Comparison of ENCODE assay signal across 17 cellular contexts in genomic region chr17:78803161-78803845, GRCh38. TPM values are rescaled to one million over a fixed set of nuclear protein-coding genes. Genes with fewer than 3 reads are reported as not detected.
A peak's percentile ranks its signal among the peaks of the same experiment; 100 is the strongest.
DNase-seq lines count a peak whose midpoint lies in the region; ATAC-seq, FAIRE-seq and TF ChIP-seq lines count a peak whose summit lies in the region.
"Had no signal": no experiment of that assay in that cellular context is flagged by ENCODE, and none has a peak within 500 bp of the region (broad histone marks: within the 10 kb centered on the region; RNA-seq: fewer than 3 reads in every experiment).

No MANE protein-coding gene starts in this region.

- CTCF ChIA-PET in activated CD4-positive, alpha-beta memory T cell treated with anti-CD3 and anti-CD28 coated beads, Interleukin-2, amount 10 ng/mL, durations not matched to agents 7 days and 5 days (lab: Charles Lee) = interaction anchor here (2.5 kb wide), 1 partner anchor 94 kb away, joined by 10 read pairs; no protein-coding TSS in a partner anchor

- no peak for TF ChIP-seq CTCF in adrenal gland (IDR thresholded peaks at IDR 0.05)

- H3K9me3 Mint-ChIP-seq in activated CD4-positive, alpha-beta memory T cell treated with anti-CD3 and anti-CD28 coated beads, Interleukin-2, amount 10 ng/mL, durations not matched to agents 7 days and 5 days = no peaks in the 10 kb centered on the region
- H3K9me3 Mint-ChIP-seq: mesothelial cell of epicardium had no signal

- no peaks in the 10 kb centered on the region for H3K27me3 ChIP-seq in adrenal gland

- peak in 4 of 6 experiments; percentile 28 to 52 (median 32) for DNase-seq in stimulated activated naive CD4-positive, alpha-beta T cell (lab: John Stamatoyannopoulos, UW)
- DNase-seq in stimulated activated naive CD4-positive, alpha-beta T cell treated with Interleukin-2 at 50 U/mL for 16 hours (lab: John Stamatoyannopoulos, UW) = no peak
- DNase-seq in activated CD4-positive, alpha-beta memory T cell treated with anti-CD3 and anti-CD28 coated beads, Interleukin-2, amount 10 ng/mL, durations not matched to agents 7 days and 5 days = no peak
- DNase-seq in left lobe of liver (ENCODE audit: low spot score) (no peak), urothelium cell line (ENCODE audit: low spot score) (no peak), cortex of kidney (lab: John Stamatoyannopoulos, UW) (no peak), KG1 (lab: John Stamatoyannopoulos, UW) (no peak), adrenal gland (no peak)
- DNase-seq: activated CD8-positive, alpha-beta memory T cell treated with anti-CD3 and anti-CD28 coated beads, Interleukin-2, amount 50 U/mL, for 48 hours; effector CD4-positive, alpha-beta T cell; foreskin melanocyte; Karpas-422; NCI-H187 treated with DMSO at 0.1 percent for 48 hours; stimulated activated CD8-positive, alpha-beta memory T cell treated with anti-CD3 and anti-CD28 coated beads, Interleukin-4, amount 100 ng/mL, for 48 hours had no signal

- peak overlapping the region in 1 of 5 donors; percentile 18 for H3K27ac ChIP-seq in adrenal gland
- H3K27ac ChIP-seq: prostate gland had no signal

- POLR2A ChIA-PET in activated CD4-positive, alpha-beta memory T cell treated with anti-CD3 and anti-CD28 coated beads, Interleukin-2, amount 10 ng/mL, durations not matched to agents 7 days and 5 days (lab: Charles Lee) = interaction anchor here (0.9 to 5.4 kb wide), 10 partner anchors 13 to 67 kb away, joined by 3 to 51 read pairs (median 7); partner anchors contain the start of gene USP36

- peak; percentile 76 for FAIRE-seq in urothelium cell line (lab: Jason Lieb, UNC)

- peaks cover 0 to 3% of the 10 kb centered on the region in 2 donors for H3K4me1 ChIP-seq in adrenal gland (replicated peaks in 1 of 2)
- H3K4me1 ChIP-seq: HAP-1, prostate gland had no signal

- H3K36me3 Mint-ChIP-seq in activated CD4-positive, alpha-beta memory T cell treated with anti-CD3 and anti-CD28 coated beads, Interleukin-2, amount 10 ng/mL, durations not matched to agents 7 days and 5 days (ENCODE audit: low read depth) = peaks cover 79% of the 10 kb centered on the region

- no peaks in the 10 kb centered on the region for H3K9me3 ChIP-seq in adrenal gland (replicated peaks in 1 of 3)
- H3K9me3 ChIP-seq: HAP-1, prostate gland had no signal

- intact Hi-C loops in adrenal gland (cut with DNase I) = loop anchor here in 1 of 2 donors (10.0 kb wide), 1 partner anchor 309 kb away; no protein-coding TSS in a partner anchor

- TF ChIP-seq POLR2A in adrenal gland (IDR thresholded peaks at IDR 0.05) = no peak

- no peak overlapping the region for H3K4me3 ChIP-seq in adrenal gland
- H3K4me3 ChIP-seq: HAP-1, prostate gland had no signal

- peak; percentile 13 for ATAC-seq in left lobe of liver

- peak overlapping the region; percentile 84 for H3K27ac Mint-ChIP-seq in activated CD4-positive, alpha-beta memory T cell treated with anti-CD3 and anti-CD28 coated beads, Interleukin-2, amount 10 ng/mL, durations not matched to agents 7 days and 5 days
- H3K27ac Mint-ChIP-seq: mesothelial cell of epicardium had no signal

- H3K36me3 ChIP-seq in adrenal gland (replicated peaks in 1 of 2) = peaks cover 0 to 76% of the 10 kb centered on the region in 2 donors

- H3K4me1 Mint-ChIP-seq in activated CD4-positive, alpha-beta memory T cell treated with anti-CD3 and anti-CD28 coated beads, Interleukin-2, amount 10 ng/mL, durations not matched to agents 7 days and 5 days = peaks cover 82% of the 10 kb centered on the region

- H3K4me3 Mint-ChIP-seq in activated CD4-positive, alpha-beta memory T cell treated with anti-CD3 and anti-CD28 coated beads, Interleukin-2, amount 10 ng/mL, durations not matched to agents 7 days and 5 days = peak overlapping the region; percentile 83
- H3K4me3 Mint-ChIP-seq: mesothelial cell of epicardium had no signal

- 76 to 86% (median 79%) methylated on average over 13 to 22 of the region's 22 CpGs for WGBS in adrenal gland, 4 donors

- no peaks in the 10 kb centered on the region for H3K27me3 Mint-ChIP-seq in activated CD4-positive, alpha-beta memory T cell treated with anti-CD3 and anti-CD28 coated beads, Interleukin-2, amount 10 ng/mL, durations not matched to agents 7 days and 5 days

RNA-seq across cellular contexts. Expression of gene CYTH1, which starts 21.2 kb away (rescaled TPM):
- total RNA-seq in activated CD4-positive, alpha-beta memory T cell treated with anti-CD3 and anti-CD28 coated beads, Interleukin-2, amount 10 ng/mL, durations not matched to agents 7 days and 5 days = 100 to 1,000 TPM; 288 to 309 TPM
- 32.1 TPM for total RNA-seq in left lobe of liver
- total RNA-seq in adrenal gland = 100 to 1,000 TPM in 1 of 8 donors, 10 to 100 TPM in 7; 26.0 to 141 (median 56.2) TPM
- 10 to 100 TPM; 32.6 to 45.2 (median 35.3) TPM for polyA plus RNA-seq in adrenal gland

RNA-seq across cellular contexts. Expression of gene USP36, which starts 37.3 kb away (rescaled TPM):
- total RNA-seq in activated CD4-positive, alpha-beta memory T cell treated with anti-CD3 and anti-CD28 coated beads, Interleukin-2, amount 10 ng/mL, durations not matched to agents 7 days and 5 days = 10 to 100 TPM; 95.4 to 96.8 TPM
- 21.8 TPM for total RNA-seq in left lobe of liver
- total RNA-seq in adrenal gland = 10 to 100 TPM; 15.7 to 69.1 (median 47.1) TPM
- 10 to 100 TPM; 19.7 to 48.8 (median 44.8) TPM for polyA plus RNA-seq in adrenal gland

Comparison
In these comparisons a context has a peak if more than half of its experiments do, and no peak if none do; other contexts are left out.
1. DNase-seq: peak in stimulated activated naive CD4-positive, alpha-beta T cell (4 of 6); none in stimulated activated naive CD4-positive, alpha-beta T cell treated with Interleukin-2 at 50 U/mL for 16 hours (single experiment), activated CD4-positive, alpha-beta memory T cell treated with anti-CD3 and anti-CD28 coated beads, Interleukin-2, amount 10 ng/mL, durations not matched to agents 7 days and 5 days (single experiment), left lobe of liver (single experiment), urothelium cell line (single experiment), cortex of kidney (single experiment), KG1 (single experiment) and adrenal gland (0 of 7).